Comparison of ENCODE assay signal across 19 cellular contexts in the genomic region with DNA sequence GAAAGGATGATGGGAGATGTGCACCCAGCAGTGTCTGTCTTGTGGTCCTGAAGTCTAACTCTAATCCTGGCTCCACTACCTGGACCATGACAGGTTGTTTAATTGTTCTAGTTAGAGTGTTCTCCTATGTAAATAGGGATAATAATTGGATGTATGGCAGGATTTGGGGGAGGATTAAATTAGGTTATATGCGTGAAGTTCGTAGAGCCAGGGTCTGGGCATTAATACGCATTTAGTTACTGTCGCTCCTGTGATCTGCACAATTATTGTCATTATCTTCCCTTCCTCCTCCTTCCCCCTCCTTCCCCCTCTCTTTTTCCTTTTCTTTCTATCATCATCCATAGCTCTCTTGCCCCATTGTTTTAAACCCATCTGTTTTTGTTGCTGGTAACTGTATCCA.
"Had no signal": no experiment of that assay in that cellular context is flagged by ENCODE, and none has a peak within 500 bp of the region (broad histone marks: within the 10 kb centered on the region; RNA-seq: fewer than 3 reads in every experiment).

No MANE protein-coding gene starts in this region.

- H3K4me1 ChIP-seq: colonic mucosa, gastrocnemius medialis, heart right ventricle, left lung, lower lobe of right lung had no signal

- H3K36me3 Mint-ChIP-seq: mesothelial cell of epicardium had no signal

- H3K27me3 ChIP-seq: colonic mucosa, esophagus muscularis mucosa, gastrocnemius medialis, heart right ventricle, left lung had no signal

- H3K9me3 Mint-ChIP-seq: dendritic cell treated with granulocyte-macrophage colony-stimulating factor and Interleukin-4, amounts not matched to agents 40 ng/mL and 50 ng/mL, for 4 days; effector memory CD8-positive, alpha-beta T cell; mesothelial cell of epicardium had no signal

- H3K4me3 ChIP-seq: colonic mucosa, esophagus muscularis mucosa, gastrocnemius medialis, heart right ventricle, left lung, lower lobe of right lung, mucosa of descending colon had no signal

- H3K4me3 Mint-ChIP-seq: dendritic cell treated with granulocyte-macrophage colony-stimulating factor and Interleukin-4, amounts not matched to agents 40 ng/mL and 50 ng/mL, for 4 days; effector memory CD8-positive, alpha-beta T cell; mesothelial cell of epicardium had no signal

- H3K27ac Mint-ChIP-seq: dendritic cell treated with granulocyte-macrophage colony-stimulating factor and Interleukin-4, amounts not matched to agents 40 ng/mL and 50 ng/mL, for 4 days; effector memory CD8-positive, alpha-beta T cell; mesothelial cell of epicardium had no signal

- H3K9me3 ChIP-seq: colonic mucosa, esophagus muscularis mucosa, gastrocnemius medialis, heart right ventricle, left lung, lower lobe of right lung, mucosa of descending colon had no signal

- H3K27me3 Mint-ChIP-seq: dendritic cell treated with granulocyte-macrophage colony-stimulating factor and Interleukin-4, amounts not matched to agents 40 ng/mL and 50 ng/mL, for 4 days; effector memory CD8-positive, alpha-beta T cell had no signal

- H3K27ac ChIP-seq: colonic mucosa, esophagus muscularis mucosa, gastrocnemius medialis, heart right ventricle, left lung, lower lobe of right lung had no signal

- H3K36me3 ChIP-seq: colonic mucosa, esophagus muscularis mucosa, gastrocnemius medialis, heart right ventricle, left lung, lower lobe of right lung had no signal

- DNase-seq: colonic mucosa; cortex of kidney; effector CD8-positive, alpha-beta T cell; effector memory CD8-positive, alpha-beta T cell; foreskin fibroblast; foreskin melanocyte; gastrocnemius medialis; glutamatergic neuron; head of caudate nucleus; heart right ventricle; hippocampal formation; left cardiac atrium; left lung; left ventricle myocardium superior; lower lobe of right lung; mucosa of descending colon had no signal
